In genomic region chr10:98080474-98080873, GRCh38 we compare ENCODE assay signal across 22 cellular contexts. TPM values are rescaled to one million over a fixed set of nuclear protein-coding genes. Genes with fewer than 3 reads are reported as not detected.
"Had no signal": no experiment of that assay in that cellular context is flagged by ENCODE, and none has a peak within 500 bp of the region (broad histone marks: within the 10 kb centered on the region; RNA-seq: fewer than 3 reads in every experiment).

No MANE protein-coding gene starts in this region.

- H3K4me2 ChIP-seq: smooth muscle cell had no signal

- H3K4me1 ChIP-seq: colonic mucosa, gastrocnemius medialis, stomach had no signal

- H3K9me3 Mint-ChIP-seq: naive thymus-derived CD4-positive, alpha-beta T cell; stimulated activated memory B cell treated with anti-CD40 and anti-IgM and Interleukin-4, amounts not matched to agents 10 μg/mL and 1 μg/mL and 100 μg/mL, for 72 hours had no signal

- H3K27ac ChIP-seq: colonic mucosa, gastrocnemius medialis, ovary, stomach, thoracic aorta had no signal

- H3K36me3 Mint-ChIP-seq: immature natural killer cell; naive thymus-derived CD4-positive, alpha-beta T cell; stimulated activated memory B cell treated with anti-CD40 and anti-IgM and Interleukin-4, amounts not matched to agents 10 μg/mL and 1 μg/mL and 100 μg/mL, for 72 hours had no signal

- H3K4me1 Mint-ChIP-seq: immature natural killer cell; naive thymus-derived CD4-positive, alpha-beta T cell; stimulated activated memory B cell treated with anti-CD40 and anti-IgM and Interleukin-4, amounts not matched to agents 10 μg/mL and 1 μg/mL and 100 μg/mL, for 72 hours had no signal

- H3K27me3 Mint-ChIP-seq: stimulated activated memory B cell treated with anti-CD40 and anti-IgM and Interleukin-4, amounts not matched to agents 10 μg/mL and 1 μg/mL and 100 μg/mL, for 72 hours had no signal

- H3K4me3 Mint-ChIP-seq: immature natural killer cell; naive thymus-derived CD4-positive, alpha-beta T cell; stimulated activated memory B cell treated with anti-CD40 and anti-IgM and Interleukin-4, amounts not matched to agents 10 μg/mL and 1 μg/mL and 100 μg/mL, for 72 hours had no signal

- H3K4me3 ChIP-seq: colonic mucosa, dorsolateral prefrontal cortex, gastrocnemius medialis, ovary, smooth muscle cell, stomach, thoracic aorta had no signal

- H3K27ac Mint-ChIP-seq: immature natural killer cell; stimulated activated memory B cell treated with anti-CD40 and anti-IgM and Interleukin-4, amounts not matched to agents 10 μg/mL and 1 μg/mL and 100 μg/mL, for 72 hours had no signal

- H3K9me3 ChIP-seq: colonic mucosa, gastrocnemius medialis, ovary, stomach, thoracic aorta had no signal

- DNase-seq: caudate nucleus; colonic mucosa; dorsolateral prefrontal cortex; effector CD8-positive, alpha-beta T cell; gastrocnemius medialis; immature natural killer cell; left colon; mammary epithelial cell; naive thymus-derived CD4-positive, alpha-beta T cell; nucleus accumbens; ovary; right cardiac atrium; stimulated activated CD4-positive, alpha-beta T cell treated with anti-CD3 and anti-CD28 coated beads, Interleukin-2, amount 100 ng/mL, for 48 hours; stomach; substantia nigra; trophoblast cell had no signal

- H3K27me3 ChIP-seq: colonic mucosa, gastrocnemius medialis, ovary had no signal

- H3K36me3 ChIP-seq: colonic mucosa, gastrocnemius medialis, ovary, stomach, thoracic aorta had no signal

RNA-seq across cellular contexts. Expression of gene CRTAC1, which starts 50.1 kb away (rescaled TPM):
- total RNA-seq: fibroblast of lung; mammary epithelial cell; mononuclear cell; naive thymus-derived CD4-positive, alpha-beta T cell had no signal
- polyA plus RNA-seq: fibroblast of lung; immature natural killer cell; keratinocyte; mammary epithelial cell; naive thymus-derived CD4-positive, alpha-beta T cell had no signal
